ENCODE assay signal across 8 cellular contexts in genomic region chr2:196592912-196593881, GRCh38. TPM values are rescaled to one million over a fixed set of nuclear protein-coding genes. Genes with fewer than 3 reads are reported as not detected.
DNase-seq lines count a peak whose midpoint lies in the region; ATAC-seq lines count a peak whose summit lies in the region.

TSS of gene HECW2 (minus strand) at chr2:196593554.

- H3K36me3 Mint-ChIP-seq in activated CD4-positive, alpha-beta T cell treated with anti-CD3 and anti-CD28 coated beads, Interleukin-2, amount 10 ng/mL, durations not matched to agents 7 days and 5 days (ENCODE audit: low read depth) = no peaks in the 10 kb centered on the region
- H3K36me3 Mint-ChIP-seq in activated naive CD4-positive, alpha-beta T cell treated with anti-CD3 and anti-CD28 coated beads, Interleukin-2, amount 50 U/mL, for 24 hours = no peaks in the 10 kb centered on the region

- ATAC-seq in HG02571 (IDR thresholded peaks at IDR 0.05; ENCODE audit: unreplicated experiment) = peak; percentile 48

- H3K4me3 Mint-ChIP-seq in activated CD4-positive, alpha-beta T cell treated with anti-CD3 and anti-CD28 coated beads, Interleukin-2, amount 10 ng/mL, durations not matched to agents 7 days and 5 days = peak within 1 kb of the TSS; percentile 76
- H3K4me3 Mint-ChIP-seq in activated naive CD4-positive, alpha-beta T cell treated with anti-CD3 and anti-CD28 coated beads, Interleukin-2, amount 50 U/mL, for 24 hours = peak within 1 kb of the TSS; percentile 81

- peak within 1 kb of the TSS; percentile 62 for H2BK120ac ChIP-seq in neuronal stem cell (ENCODE audit: low read depth, low read length)

- peak within 1 kb of the TSS; percentile 82 for H2BK5ac ChIP-seq in neuronal stem cell (ENCODE audit: low read length)

- H2AFZ ChIP-seq in neuronal stem cell (ENCODE audit: low read length) = peak within 1 kb of the TSS; percentile 99

- WGBS in neuronal stem cell (ENCODE audit: extremely low coverage in 2 of 2, insufficient read length in 2 of 2, insufficient replicate concordance in 1 of 2), 2 donors = no CpG with 5 or more reads among the region's 125 CpGs

- CTCF ChIA-PET in activated CD4-positive, alpha-beta T cell treated with anti-CD3 and anti-CD28 coated beads, Interleukin-2, amount 10 ng/mL, durations not matched to agents 7 days and 5 days (lab: Charles Lee) = interaction anchor here (1.0 to 1.3 kb wide), 3 partner anchors 11 to 16 kb away, joined by 3 to 5 read pairs (median 4); no protein-coding TSS in a partner anchor

- H3K9ac ChIP-seq in neuronal stem cell (ENCODE audit: low read depth, low read length, poor library complexity) = peak within 1 kb of the TSS; percentile 98

- peak within 1 kb of the TSS; percentile 83 to 88 for H3K4me3 ChIP-seq in neuronal stem cell (ENCODE audit: low read length in 2 of 2)

- H3K27ac ChIP-seq in neuronal stem cell (replicated peaks; ENCODE audit: low read length) = peak within 1 kb of the TSS; percentile 75

- DNase-seq in activated CD4-positive, alpha-beta T cell treated with anti-CD3 and anti-CD28 coated beads, Interleukin-2, amount 10 ng/mL, durations not matched to agents 7 days and 5 days = no peak
- no peak for DNase-seq in activated CD4-positive, alpha-beta T cell treated with anti-CD3 and anti-CD28 coated beads, Interleukin-2, amount 50 U/mL, for 4 hours
- DNase-seq in NCI-H146 treated with DMSO at 0.1 percent for 48 hours (lab: John Stamatoyannopoulos, UW; ENCODE audit: unreplicated experiment) (peak; percentile 6), glomerular visceral epithelial cell (ENCODE audit: extremely low spot score) (peak; percentile 66), neuronal stem cell (ENCODE audit: low spot score) (peak; percentile 62), NCI-H2107 treated with DMSO at 0.1 percent for 48 hours (lab: John Stamatoyannopoulos, UW; ENCODE audit: unreplicated experiment) (no peak)

- H3K4me2 ChIP-seq in neuronal stem cell (ENCODE audit: insufficient read depth, low read length, poor library complexity, severe bottlenecking) = peak within 1 kb of the TSS; percentile 92

- peak within 1 kb of the TSS; percentile 68 for H3K23ac ChIP-seq in neuronal stem cell (ENCODE audit: low read depth, low read length, poor library complexity)

- H3K18ac ChIP-seq in neuronal stem cell (ENCODE audit: low read length) = peak within 1 kb of the TSS; percentile 98

- H2AK5ac ChIP-seq in neuronal stem cell (ENCODE audit: low read depth, low read length) = no peak within 1 kb of the TSS

- H3K27me3 ChIP-seq in neuronal stem cell (ENCODE audit: control insufficient read depth in 3 of 3, insufficient read depth in 3 of 3, low read depth in 1 of 3, low read length in 3 of 3) = peaks cover 0 to 10% (median 0%) of the 10 kb centered on the region in 3 experiments

- H4K8ac ChIP-seq in neuronal stem cell (ENCODE audit: low read depth, low read length) = no peak within 1 kb of the TSS

- POLR2A ChIA-PET in activated CD4-positive, alpha-beta T cell treated with anti-CD3 and anti-CD28 coated beads, Interleukin-2, amount 10 ng/mL, durations not matched to agents 7 days and 5 days (lab: Charles Lee) = no interaction called here

- H3K9me3 Mint-ChIP-seq in activated CD4-positive, alpha-beta T cell treated with anti-CD3 and anti-CD28 coated beads, Interleukin-2, amount 10 ng/mL, durations not matched to agents 7 days and 5 days = no peaks in the 10 kb centered on the region
- H3K9me3 Mint-ChIP-seq in activated naive CD4-positive, alpha-beta T cell treated with anti-CD3 and anti-CD28 coated beads, Interleukin-2, amount 50 U/mL, for 24 hours = peaks cover 1% of the 10 kb centered on the region

- peaks cover 5 to 23% of the 10 kb centered on the region in 2 donors for H3K4me1 ChIP-seq in neuronal stem cell (ENCODE audit: control insufficient read depth in 2 of 2, insufficient read depth in 1 of 2, low read depth in 1 of 2, low read length in 2 of 2)

- no peaks in the 10 kb centered on the region for H3K36me3 ChIP-seq in neuronal stem cell (replicated peaks in 1 of 2; ENCODE audit: control insufficient read depth in 2 of 2, insufficient read depth in 2 of 2, low read length in 2 of 2)

- H4K91ac ChIP-seq in neuronal stem cell (ENCODE audit: low read depth, low read length, poor library complexity) = no peak within 1 kb of the TSS

- H3K14ac ChIP-seq in neuronal stem cell (ENCODE audit: low read length) = peak within 1 kb of the TSS; percentile 99

- H2BK15ac ChIP-seq in neuronal stem cell (ENCODE audit: low read length) = peak within 1 kb of the TSS; percentile 93

- H3K4ac ChIP-seq in neuronal stem cell (ENCODE audit: low read length) = no peak within 1 kb of the TSS

- peaks cover 73% of the 10 kb centered on the region for H3K27me3 Mint-ChIP-seq in activated CD4-positive, alpha-beta T cell treated with anti-CD3 and anti-CD28 coated beads, Interleukin-2, amount 10 ng/mL, durations not matched to agents 7 days and 5 days
- peaks cover 61% of the 10 kb centered on the region for H3K27me3 Mint-ChIP-seq in activated naive CD4-positive, alpha-beta T cell treated with anti-CD3 and anti-CD28 coated beads, Interleukin-2, amount 50 U/mL, for 24 hours

- peaks cover 8% of the 10 kb centered on the region for H3K4me1 Mint-ChIP-seq in activated CD4-positive, alpha-beta T cell treated with anti-CD3 and anti-CD28 coated beads, Interleukin-2, amount 10 ng/mL, durations not matched to agents 7 days and 5 days
- peaks cover 6% of the 10 kb centered on the region for H3K4me1 Mint-ChIP-seq in activated naive CD4-positive, alpha-beta T cell treated with anti-CD3 and anti-CD28 coated beads, Interleukin-2, amount 50 U/mL, for 24 hours

- H3K27ac Mint-ChIP-seq in activated CD4-positive, alpha-beta T cell treated with anti-CD3 and anti-CD28 coated beads, Interleukin-2, amount 10 ng/mL, durations not matched to agents 7 days and 5 days = no peak within 1 kb of the TSS
- H3K27ac Mint-ChIP-seq in activated naive CD4-positive, alpha-beta T cell treated with anti-CD3 and anti-CD28 coated beads, Interleukin-2, amount 50 U/mL, for 24 hours = no peak within 1 kb of the TSS

- H3K79me1 ChIP-seq in neuronal stem cell (ENCODE audit: low read depth, low read length) = no peaks in the 10 kb centered on the region

- no peaks in the 10 kb centered on the region for H3K9me3 ChIP-seq in neuronal stem cell (replicated peaks in 1 of 2; ENCODE audit: control insufficient read depth in 2 of 2, insufficient read depth in 1 of 2, low read depth in 1 of 2, low read length in 2 of 2)

- H2BK12ac ChIP-seq in neuronal stem cell (ENCODE audit: low read length) = peak within 1 kb of the TSS; percentile 99

RNA-seq across cellular contexts. Expression of gene HECW2, which starts in this region (rescaled TPM):
- total RNA-seq in activated CD4-positive, alpha-beta T cell treated with anti-CD3 and anti-CD28 coated beads, Interleukin-2, amount 10 ng/mL, durations not matched to agents 7 days and 5 days = under 1 TPM; 0.12 to 0.62 TPM
- polyA plus RNA-seq in neuronal stem cell (2013, experiment 1 of 2) = 2.3 TPM
- polyA plus RNA-seq in neuronal stem cell (2013, experiment 2 of 2) = 2.2 TPM

Comparison
In these comparisons a context has a peak if more than half of its experiments do, and no peak if none do; other contexts are left out.
1. DNase-seq: peak in NCI-H146 treated with DMSO at 0.1 percent for 48 hours (single experiment), glomerular visceral epithelial cell (single experiment) and neuronal stem cell (single experiment); none in activated CD4-positive, alpha-beta T cell treated with anti-CD3 and anti-CD28 coated beads, Interleukin-2, amount 10 ng/mL, durations not matched to agents 7 days and 5 days (single experiment), activated CD4-positive, alpha-beta T cell treated with anti-CD3 and anti-CD28 coated beads, Interleukin-2, amount 50 U/mL, for 4 hours (0 of 2) and NCI-H2107 treated with DMSO at 0.1 percent for 48 hours (single experiment).